ENCODE assay signal across 10 cellular contexts in genomic region chr20:237918-238317, GRCh38. TPM values are rescaled to one million over a fixed set of nuclear protein-coding genes. Genes with fewer than 3 reads are reported as not detected.
A peak's percentile ranks its signal among the peaks of the same experiment; 100 is the strongest.
DNase-seq lines count a peak whose midpoint lies in the region; ATAC-seq and TF ChIP-seq lines count a peak whose summit lies in the region.
"Had no signal": no experiment of that assay in that cellular context is flagged by ENCODE, and none has a peak within 500 bp of the region (broad histone marks: within the 10 kb centered on the region; RNA-seq: fewer than 3 reads in every experiment).

No MANE protein-coding gene starts in this region.

- peaks cover 0 to 15% (median 0%) of the 10 kb centered on the region in 3 donors for H3K4me1 ChIP-seq in esophagus squamous epithelium

- peaks cover 0 to 10% (median 0%) of the 10 kb centered on the region in 4 donors for H3K27me3 ChIP-seq in esophagus squamous epithelium

- WGBS in esophagus squamous epithelium, 2 donors: 18 to 19% methylated on average over 2 of the region's 2 CpGs

- no peak for TF ChIP-seq POLR2A in esophagus squamous epithelium (IDR thresholded peaks at IDR 0.05)

- H3K4me3 Mint-ChIP-seq in dendritic cell treated with granulocyte-macrophage colony-stimulating factor and Interleukin-4, amounts not matched to agents 40 ng/mL and 50 ng/mL, for 4 days: peak overlapping the region; percentile 73

- H3K27ac Mint-ChIP-seq in dendritic cell treated with granulocyte-macrophage colony-stimulating factor and Interleukin-4, amounts not matched to agents 40 ng/mL and 50 ng/mL, for 4 days: peak overlapping the region; percentile 83

- peak; percentile 72 for ATAC-seq in HG03432 (IDR thresholded peaks at IDR 0.05; ENCODE audit: unreplicated experiment)
- no peak for ATAC-seq in GM18517 (IDR thresholded peaks at IDR 0.05; ENCODE audit: unreplicated experiment)

- DNase-seq in GDM1 (lab: John Stamatoyannopoulos, UW) (peak; percentile 1), esophagus squamous epithelium (lab: John Stamatoyannopoulos, UW) (no peak), NCI-H2171 treated with DMSO at 0.1 percent for 48 hours (lab: John Stamatoyannopoulos, UW) (no peak)
- DNase-seq: DMS53, NCI-H2081 had no signal

- no peak overlapping the region for H3K4me3 ChIP-seq in esophagus squamous epithelium

- no peaks in the 10 kb centered on the region for H3K36me3 Mint-ChIP-seq in dendritic cell treated with granulocyte-macrophage colony-stimulating factor and Interleukin-4, amounts not matched to agents 40 ng/mL and 50 ng/mL, for 4 days (ENCODE audit: low read depth)

- intact Hi-C loops in dendritic cell treated with granulocyte-macrophage colony-stimulating factor and Interleukin-4, amounts not matched to agents 40 ng/mL and 50 ng/mL, for 4 days (cut with micrococcal nuclease): no loop called here
- intact Hi-C loops in esophagus squamous epithelium (cut with DNase I): no loop called here

- H3K4me1 Mint-ChIP-seq in dendritic cell treated with granulocyte-macrophage colony-stimulating factor and Interleukin-4, amounts not matched to agents 40 ng/mL and 50 ng/mL, for 4 days (ENCODE audit: low read depth): peaks cover 19% of the 10 kb centered on the region

- H3K9me3 ChIP-seq in esophagus squamous epithelium: no peaks in the 10 kb centered on the region

- no peaks in the 10 kb centered on the region for H3K27me3 Mint-ChIP-seq in dendritic cell treated with granulocyte-macrophage colony-stimulating factor and Interleukin-4, amounts not matched to agents 40 ng/mL and 50 ng/mL, for 4 days

- no peaks in the 10 kb centered on the region for H3K36me3 ChIP-seq in esophagus squamous epithelium

- no peak overlapping the region for H3K27ac ChIP-seq in esophagus squamous epithelium

- no peaks in the 10 kb centered on the region for H3K9me3 Mint-ChIP-seq in dendritic cell treated with granulocyte-macrophage colony-stimulating factor and Interleukin-4, amounts not matched to agents 40 ng/mL and 50 ng/mL, for 4 days

- TF ChIP-seq CTCF in esophagus squamous epithelium (IDR thresholded peaks at IDR 0.05): no peak

RNA-seq across cellular contexts. Expression of gene DEFB129, which starts 10.9 kb away (rescaled TPM):
- total RNA-seq in esophagus squamous epithelium: not detected
- total RNA-seq: glomerular endothelial cell, mucosa of gallbladder had no signal

RNA-seq across cellular contexts. Expression of gene DEFB132, which starts 19.6 kb away (rescaled TPM):
- total RNA-seq in esophagus squamous epithelium: not detected
- total RNA-seq: glomerular endothelial cell, mucosa of gallbladder had no signal

RNA-seq across cellular contexts. Expression of gene DEFB128, which starts 48.4 kb away (rescaled TPM):
- total RNA-seq in esophagus squamous epithelium: not detected
- total RNA-seq: glomerular endothelial cell, mucosa of gallbladder had no signal

RNA-seq across cellular contexts. Expression of gene C20orf96, which starts 52.6 kb away (rescaled TPM):
- 1 to 10 TPM in 2 of 4 donors, under 1 TPM in 2; 0.19 to 1.1 (median 0.89) TPM for total RNA-seq in esophagus squamous epithelium

RNA-seq across cellular contexts. Expression of gene ZCCHC3, which starts 59.5 kb away (rescaled TPM):
- total RNA-seq in esophagus squamous epithelium: 10 to 100 TPM in 1 of 4 donors, 1 to 10 TPM in 3; 6.8 to 14.1 (median 9.2) TPM
